In genomic region chrX:131724292-131724691, GRCh38 we compare ENCODE assay signal across 21 cellular contexts.
DNase-seq lines count a peak whose midpoint lies in the region; ATAC-seq, FAIRE-seq and TF ChIP-seq lines count a peak whose summit lies in the region.
"Had no signal": no experiment of that assay in that cellular context is flagged by ENCODE, and none has a peak within 500 bp of the region (broad histone marks: within the 10 kb centered on the region; RNA-seq: fewer than 3 reads in every experiment).

No MANE protein-coding gene starts in this region.

- POLR2A ChIA-PET in GM12878 (lab: Charles Lee), result no interaction called here
- POLR2A ChIA-PET in T-cell (lab: Charles Lee), result no interaction called here

- TF ChIP-seq EP300 in GM12878 (IDR thresholded peaks at IDR 0.05; ENCODE audit: borderline replicate concordance in 1 of 2, control insufficient read depth in 1 of 2, low read depth in 2 of 2, low read length in 2 of 2), result no peak

- H3K9me3 ChIP-seq in MM.1S (replicated peaks; ENCODE audit: insufficient read depth, low read length) (no peaks in the 10 kb centered on the region), GM12878 (replicated peaks; ENCODE audit: control insufficient read depth, insufficient read depth, low read length) (peaks cover 5% of the 10 kb centered on the region; the same call in 2 of the 3 replicates)
- H3K9me3 ChIP-seq: Caco-2 had no signal

- H3K27me3 Mint-ChIP-seq in stimulated activated memory B cell treated with anti-CD40 and anti-IgM and Interleukin-4, amounts not matched to agents 10 μg/mL and 1 μg/mL and 100 μg/mL, for 72 hours, result no peaks in the 10 kb centered on the region
- H3K27me3 Mint-ChIP-seq in T-cell, result no peaks in the 10 kb centered on the region
- H3K27me3 Mint-ChIP-seq: B cell; CD4-positive, alpha-beta T cell had no signal

- intact Hi-C loops in GM12878 (cut with micrococcal nuclease; ENCODE audit: unreplicated experiment), result no loop called here

- TF ChIP-seq POLR2A in GM12878 (IDR thresholded peaks at IDR 0.05; ENCODE audit: low read depth, low read length), result no peak

- H3K79me2 ChIP-seq in MM.1S (ENCODE audit: low read length) (no peaks in the 10 kb centered on the region), GM12878 (ENCODE audit: control insufficient read depth, insufficient read depth, low read length) (no peaks in the 10 kb centered on the region)

- no peak for TF ChIP-seq CTCF in MM.1S (IDR thresholded peaks at IDR 0.05; ENCODE audit: low read length)
- no peak for TF ChIP-seq CTCF in GM12878 (IDR thresholded peaks at IDR 0.05 in 2 of 3, conservative IDR thresholded peaks at IDR 0.05 in 1 of 3; ENCODE audit: control insufficient read depth in 2 of 3, extremely low read depth in 1 of 3, insufficient read depth in 1 of 3, low read depth in 3 of 3, low read length in 3 of 3)

- peak; percentile 69 for DNase-seq in MM.1S
- no peak for DNase-seq in GM12878 (ENCODE audit: low read depth, low spot score)
- DNase-seq in NCI-H526 treated with DMSO at 0.1 percent for 48 hours (lab: John Stamatoyannopoulos, UW), result no peak
- DNase-seq in T-cell, result no peak
- DNase-seq: AML-193; Caco-2; Calu3; CD4-positive, alpha-beta T cell; DMS79 treated with DMSO at 0.1 percent for 48 hours; GF-D8 had no signal

- ATAC-seq in GM12878 (peak; percentile 29; the same call in 1 of the 3 replicates), HG02642 (IDR thresholded peaks at IDR 0.05; ENCODE audit: poor library complexity, unreplicated experiment) (no peak), T-cell (replicated peaks in 1 of 4) (no peak)
- no peak for ATAC-seq in stimulated activated memory B cell treated with anti-CD40 and anti-IgM and Interleukin-4, amounts not matched to agents 10 μg/mL and 1 μg/mL and 100 μg/mL, for 72 hours
- ATAC-seq: A549; CD8-positive, alpha-beta T cell had no signal

- peaks cover 6% of the 10 kb centered on the region for H3K4me1 ChIP-seq in MM.1S (ENCODE audit: low read length)
- no peaks in the 10 kb centered on the region for H3K4me1 ChIP-seq in GM12878 (ENCODE audit: control insufficient read depth, insufficient read depth, low read length)
- H3K4me1 ChIP-seq: A549, Caco-2 had no signal

- peaks cover 6% of the 10 kb centered on the region for H3K4me1 Mint-ChIP-seq in stimulated activated memory B cell treated with anti-CD40 and anti-IgM and Interleukin-4, amounts not matched to agents 10 μg/mL and 1 μg/mL and 100 μg/mL, for 72 hours
- H3K4me1 Mint-ChIP-seq in T-cell, result peaks cover 0 to 22% (median 16%) of the 10 kb centered on the region in 3 donors

- H3K9ac ChIP-seq in MM.1S (ENCODE audit: low read length), result no peak overlapping the region
- H3K9ac ChIP-seq in GM12878 (ENCODE audit: control insufficient read depth, insufficient read depth, low read length), result no peak overlapping the region
- H3K9ac ChIP-seq: BLaER1 treated with 17β-estradiol and CSF1 and Interleukin-3, amounts not matched to agents 10 nM and 100 nM had no signal

- H4K20me1 ChIP-seq in MM.1S (ENCODE audit: insufficient read depth, low read length) (no peaks in the 10 kb centered on the region), GM12878 (ENCODE audit: control insufficient read depth, insufficient read depth) (no peaks in the 10 kb centered on the region)

- WGBS in GM12878 (ENCODE audit: insufficient coverage, insufficient replicate concordance, low lambda C conversion rate, missing lambda C conversion rate), result 0% methylated on average over 2 of the region's 2 CpGs

- no peak for FAIRE-seq in GM12878 (lab: Jason Lieb, UNC)
- FAIRE-seq: A549, D721Med, G401.6, GM18507 had no signal

- H3K27me3 ChIP-seq in MM.1S (replicated peaks; ENCODE audit: insufficient read depth, low read length), result no peaks in the 10 kb centered on the region
- H3K27me3 ChIP-seq in GM12878 (replicated peaks in 1 of 2; ENCODE audit: control insufficient read depth in 2 of 2, insufficient read depth in 2 of 2, low read length in 1 of 2), result no peaks in the 10 kb centered on the region

- H3K4me2 ChIP-seq in MM.1S (ENCODE audit: low read depth, low read length), result peak overlapping the region; percentile 24; the same call in 1 of the 2 replicates
- H3K4me2 ChIP-seq in GM12878 (ENCODE audit: control insufficient read depth, insufficient read depth), result no peak overlapping the region
- H3K4me2 ChIP-seq: A549; BLaER1 treated with 17β-estradiol and CSF1 and Interleukin-3, amounts not matched to agents 10 nM and 100 nM had no signal

- RAD21 ChIA-PET in GM12878 (lab: Charles Lee; ENCODE audit: unreplicated experiment), result no interaction called here

- H3K4me3 Mint-ChIP-seq in stimulated activated memory B cell treated with anti-CD40 and anti-IgM and Interleukin-4, amounts not matched to agents 10 μg/mL and 1 μg/mL and 100 μg/mL, for 72 hours, result no peak overlapping the region
- H3K4me3 Mint-ChIP-seq in T-cell, result no peak overlapping the region
- H3K4me3 Mint-ChIP-seq: B cell; CD4-positive, alpha-beta T cell; CD8-positive, alpha-beta T cell had no signal

- in situ Hi-C loops in GM12878 (cut with MboI), result no loop called here

- peaks cover 7% of the 10 kb centered on the region for H3K9me3 Mint-ChIP-seq in stimulated activated memory B cell treated with anti-CD40 and anti-IgM and Interleukin-4, amounts not matched to agents 10 μg/mL and 1 μg/mL and 100 μg/mL, for 72 hours
- peaks cover 0 to 5% (median 4%) of the 10 kb centered on the region in 3 donors for H3K9me3 Mint-ChIP-seq in T-cell

- H2AFZ ChIP-seq in MM.1S (ENCODE audit: low read length) (no peak overlapping the region), GM12878 (ENCODE audit: control insufficient read depth, low read depth, low read length) (no peak overlapping the region)

- CTCF ChIA-PET in GM12878 (lab: Yijun Ruan, JAX), result no interaction called here
- CTCF ChIA-PET in T-cell (lab: Charles Lee), result no interaction called here

- H3K9me2 ChIP-seq in MM.1S (replicated peaks; ENCODE audit: insufficient read depth, low read length), result no peaks in the 10 kb centered on the region

- TF ChIP-seq RAD21 in GM12878 (IDR thresholded peaks at IDR 0.05; ENCODE audit: insufficient read depth, low read depth, low read length), result no peak

- H3K27ac ChIP-seq in MM.1S (ENCODE audit: low read length) (peak overlapping the region; percentile 39; the same call in 1 of the 2 replicates), GM12878 (ENCODE audit: control insufficient read depth, insufficient read depth) (no peak overlapping the region)
- H3K27ac ChIP-seq: 22Rv1; A549; BLaER1 treated with 17β-estradiol and CSF1 and Interleukin-3, amounts not matched to agents 10 nM and 100 nM; C4-2B had no signal

- H3K36me3 Mint-ChIP-seq in stimulated activated memory B cell treated with anti-CD40 and anti-IgM and Interleukin-4, amounts not matched to agents 10 μg/mL and 1 μg/mL and 100 μg/mL, for 72 hours, result no peaks in the 10 kb centered on the region
- H3K36me3 Mint-ChIP-seq in T-cell, result no peaks in the 10 kb centered on the region
- H3K36me3 Mint-ChIP-seq: CD8-positive, alpha-beta T cell had no signal

- H3K27ac Mint-ChIP-seq in stimulated activated memory B cell treated with anti-CD40 and anti-IgM and Interleukin-4, amounts not matched to agents 10 μg/mL and 1 μg/mL and 100 μg/mL, for 72 hours, result peak overlapping the region; percentile 5
- no peak overlapping the region for H3K27ac Mint-ChIP-seq in T-cell
- H3K27ac Mint-ChIP-seq: CD4-positive, alpha-beta T cell; CD8-positive, alpha-beta T cell had no signal

- H3K36me3 ChIP-seq in MM.1S (replicated peaks; ENCODE audit: insufficient read depth, low read length) (no peaks in the 10 kb centered on the region), GM12878 (ENCODE audit: control insufficient read depth in 2 of 2, insufficient read depth in 2 of 2, low read length in 1 of 2) (no peaks in the 10 kb centered on the region)

- 0 out of 2 replicates have a peak, but pooled peaks cover 6% of the 10 kb centered on the region for H3F3A ChIP-seq in MM.1S (ENCODE audit: insufficient read depth, low read length)

- H3K4me3 ChIP-seq in MM.1S (ENCODE audit: low read length) (no peak overlapping the region), GM12878 (no peak overlapping the region)
- H3K4me3 ChIP-seq: A549; BLaER1 treated with 17β-estradiol and CSF1 and Interleukin-3, amounts not matched to agents 10 nM and 100 nM had no signal

- BruUV-seq in GM12878 (replicated peaks; lab: Mats Ljungman, UMichigan), result no TSS peak

- SMC1A ChIA-PET in GM12878 (lab: Charles Lee; ENCODE audit: uncharacterized antibody, unreplicated experiment), result no interaction called here

TF ChIP-seq in GM12878, 131 proteins besides CTCF, POLR2A, EP300 and RAD21 (continues in another document):
- no peak for TF ChIP-seq SREBF2 (IDR thresholded peaks at IDR 0.05; ENCODE audit: low read length)
- TF ChIP-seq MLLT1 (IDR thresholded peaks at IDR 0.05), result no peak
- TF ChIP-seq SIX5 (IDR thresholded peaks at IDR 0.05; ENCODE audit: low read depth, low read length, severe bottlenecking), result no peak
- no peak for TF ChIP-seq E2F8 (IDR thresholded peaks at IDR 0.05; ENCODE audit: low read depth, partially characterized antibody)
